20 cellular contexts compared by ENCODE assay signal in the genomic region with DNA sequence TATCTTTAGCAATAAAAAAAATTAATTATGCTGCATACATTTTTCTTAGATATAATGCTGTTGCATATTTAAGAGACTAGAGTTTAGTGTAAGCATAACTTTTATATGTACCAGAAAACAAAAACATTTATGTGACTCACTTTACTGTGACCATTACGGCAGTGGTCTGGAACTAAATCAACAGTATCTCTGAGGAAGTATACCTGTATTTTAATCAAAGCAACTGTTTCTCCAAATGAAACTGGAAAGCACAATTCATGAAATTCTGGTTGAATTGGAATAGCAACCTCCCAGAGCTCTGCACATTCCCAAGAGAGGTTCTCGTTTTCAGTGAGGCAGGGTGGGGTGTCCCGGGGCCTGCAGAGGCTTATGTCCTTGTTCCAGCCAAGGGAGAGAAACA.
"Had no signal": no experiment of that assay in that cellular context is flagged by ENCODE, and none has a peak within 500 bp of the region (broad histone marks: within the 10 kb centered on the region; RNA-seq: fewer than 3 reads in every experiment).

No MANE protein-coding gene starts in this region.

- H3K27ac ChIP-seq: ascending aorta, body of pancreas, coronary artery, SK-N-MC, VCaP had no signal

- H3K4me3 ChIP-seq: ascending aorta, body of pancreas, coronary artery, SK-N-MC had no signal

- H3K9me3 ChIP-seq: ascending aorta, body of pancreas had no signal

- H3K4me1 ChIP-seq: ascending aorta, body of pancreas had no signal

- H3K36me3 ChIP-seq: ascending aorta had no signal

- H3K27me3 ChIP-seq: ascending aorta, body of pancreas had no signal

- DNase-seq: activated CD4-positive, alpha-beta memory T cell treated with anti-CD3 and anti-CD28 coated beads for 36 hours; activated CD4-positive, alpha-beta T cell treated with anti-CD3 and anti-CD28 coated beads, Interleukin-2, amount 10 ng/mL, durations not matched to agents 7 days and 5 days; activated CD4-positive, CD25-positive, alpha-beta regulatory T cell; activated CD8-positive, alpha-beta memory T cell treated with anti-CD3 and anti-CD28 coated beads for 24 hours; activated effector memory CD4-positive, alpha-beta T cell treated with anti-CD3 and anti-CD28 coated beads, Interleukin-2, amount 50 U/mL, for 16 hours; activated naive CD4-positive, alpha-beta T cell treated with Interleukin-2 at 50 U/mL for 16 hours; activated T-cell treated with anti-CD3 and anti-CD28 coated beads, Interleukin-2, amount 50 U/mL, for 4 hours; amniotic stem cell; body of pancreas; central memory CD4-positive, alpha-beta T cell; NCI-H1048; NCI-H187 treated with DMSO at 0.1 percent for 48 hours; NCI-H2171; NCI-H2227 treated with DMSO at 0.1 percent for 48 hours; NK-92 treated with Interleukin-12 subunit alpha and Interleukin-12 subunit beta, amount 100 ng/mL, for 24 hours; T1000 had no signal
